Comparison of ENCODE assay signal across 8 cellular contexts in genomic region chr14:95480109-95480886, GRCh38. TPM values are rescaled to one million over a fixed set of nuclear protein-coding genes. Genes with fewer than 3 reads are reported as not detected.
DNase-seq lines count a peak whose midpoint lies in the region; ATAC-seq and TF ChIP-seq lines count a peak whose summit lies in the region.
"Had no signal": no experiment of that assay in that cellular context is flagged by ENCODE, and none has a peak within 500 bp of the region (broad histone marks: within the 10 kb centered on the region; RNA-seq: fewer than 3 reads in every experiment).

No MANE protein-coding gene starts in this region.

- no peak overlapping the region for H3K4me3 ChIP-seq in gastroesophageal sphincter

- no peaks in the 10 kb centered on the region for H3K27me3 Mint-ChIP-seq in activated CD4-positive, alpha-beta memory T cell treated with anti-CD3 and anti-CD28 coated beads for 36 hours

- H3K4me3 Mint-ChIP-seq in activated CD4-positive, alpha-beta memory T cell treated with anti-CD3 and anti-CD28 coated beads for 36 hours: no peak overlapping the region

- 33 to 56% methylated on average over 3 to 7 of the region's 11 CpGs for WGBS in gastroesophageal sphincter (ENCODE audit: low coverage in 1 of 2), 2 donors

- no peaks in the 10 kb centered on the region for H3K9me3 Mint-ChIP-seq in activated CD4-positive, alpha-beta memory T cell treated with anti-CD3 and anti-CD28 coated beads for 36 hours

- H3K36me3 ChIP-seq in gastroesophageal sphincter: peaks cover 0 to 5% of the 10 kb centered on the region in 2 donors

- peak; percentile 91 for ATAC-seq in gastroesophageal sphincter
- ATAC-seq in stimulated activated naive CD8-positive, alpha-beta T cell treated with anti-CD3 and anti-CD28 coated beads, Interleukin-15, Interleukin-2, amounts not matched to agents 100 U/mL and 50 U/mL, for 24 hours: peak; percentile 77
- ATAC-seq: Panc1 had no signal

- no peak for TF ChIP-seq POLR2A in gastroesophageal sphincter (IDR thresholded peaks at IDR 0.05)

- DNase-seq in GOT3 (lab: John Stamatoyannopoulos, UW): peak; percentile 9
- peak; percentile 74 for DNase-seq in activated CD4-positive, alpha-beta memory T cell treated with anti-CD3 and anti-CD28 coated beads for 36 hours
- peak; percentile 48 for DNase-seq in stimulated activated naive CD8-positive, alpha-beta T cell treated with anti-CD3 and anti-CD28 coated beads, Interleukin-15, Interleukin-2, amounts not matched to agents 100 U/mL and 50 U/mL, for 24 hours
- no peak for DNase-seq in HuH-7 (ENCODE audit: low spot score)
- DNase-seq in GM20000 (ENCODE audit: low spot score): no peak
- no peak for DNase-seq in MV-4-11 (lab: John Stamatoyannopoulos, UW)

- H3K27me3 ChIP-seq in gastroesophageal sphincter: peaks cover 4% of the 10 kb centered on the region

- CTCF ChIA-PET in activated CD4-positive, alpha-beta memory T cell treated with anti-CD3 and anti-CD28 coated beads for 36 hours (lab: Charles Lee): interaction anchor here (0.7 to 2.9 kb wide), 11 partner anchors 16 to 54 kb away, joined by 3 to 20 read pairs (median 5); partner anchors contain the start of genes GLRX5 and SYNE3

- H3K4me1 Mint-ChIP-seq in activated CD4-positive, alpha-beta memory T cell treated with anti-CD3 and anti-CD28 coated beads for 36 hours (ENCODE audit: low read depth): peaks cover 44% of the 10 kb centered on the region

- peaks cover 9% of the 10 kb centered on the region for H3K36me3 Mint-ChIP-seq in activated CD4-positive, alpha-beta memory T cell treated with anti-CD3 and anti-CD28 coated beads for 36 hours

- no peak for TF ChIP-seq EP300 in gastroesophageal sphincter (IDR thresholded peaks at IDR 0.05)

- peaks cover 0 to 77% (median 59%) of the 10 kb centered on the region in 3 donors for H3K4me1 ChIP-seq in gastroesophageal sphincter

- peak overlapping the region; percentile 90 for H3K27ac Mint-ChIP-seq in activated CD4-positive, alpha-beta memory T cell treated with anti-CD3 and anti-CD28 coated beads for 36 hours

- peak overlapping the region in 3 of 4 donors; percentile 64 to 76 (median 74) for H3K27ac ChIP-seq in gastroesophageal sphincter

- no peaks in the 10 kb centered on the region for H3K9me3 ChIP-seq in gastroesophageal sphincter

- TF ChIP-seq CTCF in gastroesophageal sphincter (IDR thresholded peaks at IDR 0.05) (no peak), GM20000 (IDR thresholded peaks at IDR 0.05; ENCODE audit: extremely low read depth, missing control alignments) (no peak)

- POLR2A ChIA-PET in activated CD4-positive, alpha-beta memory T cell treated with anti-CD3 and anti-CD28 coated beads for 36 hours (lab: Charles Lee): interaction anchor here (0.7 to 2.1 kb wide), 11 partner anchors 9 to 54 kb away, joined by 3 to 16 read pairs (median 4); partner anchors contain the start of genes GLRX5 and SYNE3

- intact Hi-C loops in activated CD4-positive, alpha-beta memory T cell treated with anti-CD3 and anti-CD28 coated beads for 36 hours (cut with micrococcal nuclease): loop anchor here (1.0 kb wide), 4 partner anchors 15 to 47 kb away; no protein-coding TSS in a partner anchor

RNA-seq across cellular contexts. Expression of gene SYNE3, which starts 36.2 kb away (rescaled TPM):
- 10 to 100 TPM; 35.3 to 37.3 TPM for total RNA-seq in activated CD4-positive, alpha-beta memory T cell treated with anti-CD3 and anti-CD28 coated beads for 36 hours
- total RNA-seq in gastroesophageal sphincter: 10 to 100 TPM; 16.5 to 28.0 (median 20.3) TPM

RNA-seq across cellular contexts. Expression of gene GLRX5, which starts 54.6 kb away (rescaled TPM):
- 10 to 100 TPM; 31.8 to 32.2 TPM for total RNA-seq in activated CD4-positive, alpha-beta memory T cell treated with anti-CD3 and anti-CD28 coated beads for 36 hours
- 10 to 100 TPM; 30.5 to 50.5 (median 33.3) TPM for total RNA-seq in gastroesophageal sphincter

Comparison
In these comparisons a context has a peak if more than half of its experiments do, and no peak if none do; other contexts are left out.
1. DNase-seq: peak in GOT3 (single experiment), activated CD4-positive, alpha-beta memory T cell treated with anti-CD3 and anti-CD28 coated beads for 36 hours (single experiment) and stimulated activated naive CD8-positive, alpha-beta T cell treated with anti-CD3 and anti-CD28 coated beads, Interleukin-15, Interleukin-2, amounts not matched to agents 100 U/mL and 50 U/mL, for 24 hours (single experiment); none in HuH-7 (single experiment), GM20000 (single experiment) and MV-4-11 (single experiment).